25 cellular contexts compared by ENCODE assay signal in genomic region chr16:87343753-87344050, GRCh38. TPM values are rescaled to one million over a fixed set of nuclear protein-coding genes. Genes with fewer than 3 reads are reported as not detected.
A peak's percentile ranks its signal among the peaks of the same experiment; 100 is the strongest.
DNase-seq lines count a peak whose midpoint lies in the region; ATAC-seq and TF ChIP-seq lines count a peak whose summit lies in the region.
"Had no signal": no experiment of that assay in that cellular context is flagged by ENCODE, and none has a peak within 500 bp of the region (broad histone marks: within the 10 kb centered on the region; RNA-seq: fewer than 3 reads in every experiment).

No MANE protein-coding gene starts in this region.

- no peak for TF ChIP-seq POLR2A in body of pancreas (IDR thresholded peaks at IDR 0.05)

- H3K27me3 Mint-ChIP-seq in activated CD4-positive, alpha-beta T cell treated with anti-CD3 and anti-CD28 coated beads, Interleukin-2, amount 10 ng/mL, durations not matched to agents 24 days and 14 days: no peaks in the 10 kb centered on the region
- no peaks in the 10 kb centered on the region for H3K27me3 Mint-ChIP-seq in activated CD4-positive, alpha-beta T cell treated with anti-CD3 and anti-CD28 coated beads for 36 hours
- H3K27me3 Mint-ChIP-seq in CD4-positive, CD25-positive, alpha-beta regulatory T cell: no peaks in the 10 kb centered on the region
- H3K27me3 Mint-ChIP-seq in T-cell: no peaks in the 10 kb centered on the region
- H3K27me3 Mint-ChIP-seq in immature natural killer cell (ENCODE audit: low read depth in 3 of 3): peaks cover 0 to 6% (median 2%) of the 10 kb centered on the region in 3 donors

- no peaks in the 10 kb centered on the region for H3K27me3 ChIP-seq in CD4-positive, CD25-positive, alpha-beta regulatory T cell (ENCODE audit: control insufficient read depth, insufficient read depth, low read length)
- no peaks in the 10 kb centered on the region for H3K27me3 ChIP-seq in body of pancreas
- H3K27me3 ChIP-seq: upper lobe of left lung had no signal

- peak overlapping the region; percentile 45 for H3K4me3 Mint-ChIP-seq in activated CD4-positive, alpha-beta T cell treated with anti-CD3 and anti-CD28 coated beads, Interleukin-2, amount 10 ng/mL, durations not matched to agents 24 days and 14 days
- no peak overlapping the region for H3K4me3 Mint-ChIP-seq in activated CD4-positive, alpha-beta T cell treated with anti-CD3 and anti-CD28 coated beads for 36 hours
- peak overlapping the region in 2 of 4 donors; percentile 21 to 54 for H3K4me3 Mint-ChIP-seq in CD4-positive, CD25-positive, alpha-beta regulatory T cell
- peak overlapping the region in 2 of 3 donors; percentile 22 to 77 for H3K4me3 Mint-ChIP-seq in T-cell
- H3K4me3 Mint-ChIP-seq in immature natural killer cell: peak overlapping the region in 2 of 5 donors; percentile 32 to 40

- ATAC-seq in activated CD4-positive, alpha-beta T cell treated with anti-CD3 and anti-CD28 coated beads for 36 hours: no peak
- no peak for ATAC-seq in CD4-positive, CD25-positive, alpha-beta regulatory T cell (ENCODE audit: low read depth in 2 of 2)
- ATAC-seq in T-cell (replicated peaks in 1 of 4) (no peak), body of pancreas (no peak), GM19328 (IDR thresholded peaks at IDR 0.05; ENCODE audit: unreplicated experiment) (no peak)
- ATAC-seq: PC-3 had no signal

- no peak for DNase-seq in activated CD4-positive, alpha-beta T cell treated with anti-CD3 and anti-CD28 coated beads, Interleukin-2, amount 10 ng/mL, durations not matched to agents 24 days and 14 days
- no peak for DNase-seq in activated CD4-positive, alpha-beta T cell treated with anti-CD3 and anti-CD28 coated beads for 36 hours
- DNase-seq in CD4-positive, CD25-positive, alpha-beta regulatory T cell: no peak
- DNase-seq in T-cell: no peak
- no peak for DNase-seq in immature natural killer cell
- DNase-seq in body of pancreas: no peak
- DNase-seq in DMS79 treated with DMSO at 0.1 percent for 48 hours (lab: John Stamatoyannopoulos, UW): no peak
- DNase-seq: activated naive CD4-positive, alpha-beta T cell; AML-193; central memory CD4-positive, alpha-beta T cell; dermis blood vessel endothelial cell; DMS79; mammary epithelial cell; NCI-H1048; NCI-H1694 treated with DMSO at 0.1 percent for 48 hours; NCI-H2171 treated with DMSO at 0.1 percent for 48 hours; NCI-H524; occipital lobe; PC-3; SHP77; stimulated activated CD4-positive, alpha-beta T cell treated with anti-CD3 and anti-CD28 coated beads, Interleukin-1b, Interleukin-23, amount 100 ng/mL, for 48 hours had no signal

- peaks cover 8% of the 10 kb centered on the region for H3K4me1 ChIP-seq in CD4-positive, CD25-positive, alpha-beta regulatory T cell (ENCODE audit: control insufficient read depth, insufficient read depth, low read length, poor library complexity, severe bottlenecking)
- no peaks in the 10 kb centered on the region for H3K4me1 ChIP-seq in body of pancreas
- H3K4me1 ChIP-seq: HAP-1 had no signal

- no peaks in the 10 kb centered on the region for H3K9me3 ChIP-seq in CD4-positive, CD25-positive, alpha-beta regulatory T cell (ENCODE audit: control insufficient read depth in 2 of 2, low read length in 2 of 2)
- H3K9me3 ChIP-seq in body of pancreas: no peaks in the 10 kb centered on the region
- H3K9me3 ChIP-seq: HAP-1, upper lobe of left lung had no signal

- H3K27ac ChIP-seq in CD4-positive, CD25-positive, alpha-beta regulatory T cell (ENCODE audit: insufficient read depth, low read length, poor library complexity, severe bottlenecking): no peak overlapping the region
- H3K27ac ChIP-seq in body of pancreas: no peak overlapping the region

- no peak for TF ChIP-seq CTCF in body of pancreas (IDR thresholded peaks at IDR 0.05)

- peaks cover 47% of the 10 kb centered on the region for H3K36me3 Mint-ChIP-seq in activated CD4-positive, alpha-beta T cell treated with anti-CD3 and anti-CD28 coated beads, Interleukin-2, amount 10 ng/mL, durations not matched to agents 24 days and 14 days (ENCODE audit: low read depth)
- peaks cover 42% of the 10 kb centered on the region for H3K36me3 Mint-ChIP-seq in activated CD4-positive, alpha-beta T cell treated with anti-CD3 and anti-CD28 coated beads for 36 hours (ENCODE audit: low read depth)
- peaks cover 25% of the 10 kb centered on the region for H3K36me3 Mint-ChIP-seq in CD4-positive, CD25-positive, alpha-beta regulatory T cell
- peaks cover 34% of the 10 kb centered on the region for H3K36me3 Mint-ChIP-seq in T-cell
- H3K36me3 Mint-ChIP-seq in immature natural killer cell: peaks cover 0 to 20% (median 12%) of the 10 kb centered on the region in 3 donors

- H3K4me1 Mint-ChIP-seq in activated CD4-positive, alpha-beta T cell treated with anti-CD3 and anti-CD28 coated beads, Interleukin-2, amount 10 ng/mL, durations not matched to agents 24 days and 14 days: peaks cover 14% of the 10 kb centered on the region
- H3K4me1 Mint-ChIP-seq in activated CD4-positive, alpha-beta T cell treated with anti-CD3 and anti-CD28 coated beads for 36 hours: peaks cover 12% of the 10 kb centered on the region
- H3K4me1 Mint-ChIP-seq in CD4-positive, CD25-positive, alpha-beta regulatory T cell: peaks cover 3 to 30% (median 10%) of the 10 kb centered on the region in 4 donors
- H3K4me1 Mint-ChIP-seq in T-cell (peaks cover 19 to 34% (median 27%) of the 10 kb centered on the region in 3 donors), immature natural killer cell (peaks cover 10 to 11% of the 10 kb centered on the region in 2 donors)

- intact Hi-C loops in activated CD4-positive, alpha-beta T cell treated with anti-CD3 and anti-CD28 coated beads, Interleukin-2, amount 10 ng/mL, durations not matched to agents 24 days and 14 days (cut with micrococcal nuclease): no loop called here
- intact Hi-C loops in activated CD4-positive, alpha-beta T cell treated with anti-CD3 and anti-CD28 coated beads for 36 hours (cut with DNase I, micrococcal nuclease): no loop called here
- intact Hi-C loops in body of pancreas (cut with DNase I): no loop called here

- CTCF ChIA-PET in activated CD4-positive, alpha-beta T cell treated with anti-CD3 and anti-CD28 coated beads for 36 hours (lab: Charles Lee): no interaction called here
- CTCF ChIA-PET in T-cell (lab: Charles Lee): no interaction called here

- H3K4me3 ChIP-seq in CD4-positive, CD25-positive, alpha-beta regulatory T cell (ENCODE audit: low read depth, low read length): no peak overlapping the region
- H3K4me3 ChIP-seq in body of pancreas: no peak overlapping the region
- H3K4me3 ChIP-seq: HAP-1, skin epidermis, upper lobe of left lung had no signal

- POLR2A ChIA-PET in activated CD4-positive, alpha-beta T cell treated with anti-CD3 and anti-CD28 coated beads for 36 hours (lab: Charles Lee): no interaction called here
- POLR2A ChIA-PET in T-cell (lab: Charles Lee): no interaction called here

- 67 to 90% methylated on average over 2 to 10 of the region's 11 CpGs for WGBS in body of pancreas, 2 donors

- H3K36me3 ChIP-seq in CD4-positive, CD25-positive, alpha-beta regulatory T cell (ENCODE audit: control insufficient read depth, insufficient read depth, low read length): peaks cover 44% of the 10 kb centered on the region
- H3K36me3 ChIP-seq in body of pancreas (replicated peaks in 1 of 2; ENCODE audit: insufficient read depth in 1 of 2, low read depth in 2 of 2): peaks cover 11 to 17% of the 10 kb centered on the region in 2 donors

- no peaks in the 10 kb centered on the region for H3K9me3 Mint-ChIP-seq in activated CD4-positive, alpha-beta T cell treated with anti-CD3 and anti-CD28 coated beads, Interleukin-2, amount 10 ng/mL, durations not matched to agents 24 days and 14 days
- no peaks in the 10 kb centered on the region for H3K9me3 Mint-ChIP-seq in activated CD4-positive, alpha-beta T cell treated with anti-CD3 and anti-CD28 coated beads for 36 hours (ENCODE audit: low read depth)
- H3K9me3 Mint-ChIP-seq in CD4-positive, CD25-positive, alpha-beta regulatory T cell: no peaks in the 10 kb centered on the region
- H3K9me3 Mint-ChIP-seq in T-cell (no peaks in the 10 kb centered on the region), immature natural killer cell (no peaks in the 10 kb centered on the region)

- no peak overlapping the region for H3K27ac Mint-ChIP-seq in activated CD4-positive, alpha-beta T cell treated with anti-CD3 and anti-CD28 coated beads, Interleukin-2, amount 10 ng/mL, durations not matched to agents 24 days and 14 days
- H3K27ac Mint-ChIP-seq in activated CD4-positive, alpha-beta T cell treated with anti-CD3 and anti-CD28 coated beads for 36 hours: no peak overlapping the region
- peak overlapping the region in 2 of 3 donors; percentile 49 to 76 for H3K27ac Mint-ChIP-seq in CD4-positive, CD25-positive, alpha-beta regulatory T cell
- peak overlapping the region; percentile 64 to 76 for H3K27ac Mint-ChIP-seq in T-cell
- peak overlapping the region in 4 of 6 donors; percentile 20 to 65 (median 42) for H3K27ac Mint-ChIP-seq in immature natural killer cell

RNA-seq across cellular contexts. Expression of gene C16orf95, which starts 26.5 kb away (rescaled TPM):
- total RNA-seq in activated CD4-positive, alpha-beta T cell treated with anti-CD3 and anti-CD28 coated beads, Interleukin-2, amount 10 ng/mL, durations not matched to agents 24 days and 14 days: 10.9 and 11.1 TPM in 2 replicates
- total RNA-seq in activated CD4-positive, alpha-beta T cell treated with anti-CD3 and anti-CD28 coated beads for 36 hours: 10 to 100 TPM in 1 of 2 experiments, 1 to 10 TPM in 1; 5.6 to 12.8 TPM
- 2.1 TPM for total RNA-seq in CD4-positive, CD25-positive, alpha-beta regulatory T cell
- 1 to 10 TPM; 2.7 to 8.8 (median 3.5) TPM for polyA plus RNA-seq in CD4-positive, CD25-positive, alpha-beta regulatory T cell
- total RNA-seq in T-cell (1 to 10 TPM in 4 of 5 donors, under 1 TPM in 1; 0.98 to 3.1 (median 2.6) TPM), body of pancreas (1 to 10 TPM; 1.3 to 2.0 TPM)
- 1 to 10 TPM; 3.2 to 7.7 (median 4.4) TPM for polyA plus RNA-seq in immature natural killer cell

RNA-seq across cellular contexts. Expression of gene FBXO31, which starts 39.9 kb away (rescaled TPM):
- 37.1 and 38.9 TPM in 2 replicates for total RNA-seq in activated CD4-positive, alpha-beta T cell treated with anti-CD3 and anti-CD28 coated beads, Interleukin-2, amount 10 ng/mL, durations not matched to agents 24 days and 14 days
- total RNA-seq in activated CD4-positive, alpha-beta T cell treated with anti-CD3 and anti-CD28 coated beads for 36 hours: 10 to 100 TPM; 26.8 to 33.0 TPM
- 35.5 TPM for total RNA-seq in CD4-positive, CD25-positive, alpha-beta regulatory T cell
- 10 to 100 TPM; 18.8 to 29.2 (median 26.4) TPM for polyA plus RNA-seq in CD4-positive, CD25-positive, alpha-beta regulatory T cell
- 10 to 100 TPM; 34.7 to 67.2 (median 55.6) TPM for total RNA-seq in T-cell
- 10 to 100 TPM; 13.0 to 24.8 (median 14.9) TPM for polyA plus RNA-seq in immature natural killer cell
- 10 to 100 TPM; 35.5 to 46.8 TPM for total RNA-seq in body of pancreas

RNA-seq across cellular contexts. Expression of gene MAP1LC3B, which starts 48.4 kb away (rescaled TPM):
- total RNA-seq in activated CD4-positive, alpha-beta T cell treated with anti-CD3 and anti-CD28 coated beads, Interleukin-2, amount 10 ng/mL, durations not matched to agents 24 days and 14 days: 37.6 and 38.3 TPM in 2 replicates
- 10 to 100 TPM; 49.7 to 62.1 TPM for total RNA-seq in activated CD4-positive, alpha-beta T cell treated with anti-CD3 and anti-CD28 coated beads for 36 hours
- total RNA-seq in CD4-positive, CD25-positive, alpha-beta regulatory T cell: 83.2 TPM
- polyA plus RNA-seq in CD4-positive, CD25-positive, alpha-beta regulatory T cell: 100 to 1,000 TPM; 123 to 158 (median 140) TPM
- total RNA-seq in T-cell: 10 to 100 TPM; 51.3 to 90.4 (median 53.3) TPM
- 100 to 1,000 TPM; 175 to 297 (median 190) TPM for polyA plus RNA-seq in immature natural killer cell
- 10 to 100 TPM; 18.5 to 22.8 TPM for total RNA-seq in body of pancreas

Comparison
In these comparisons a context has a peak if more than half of its experiments do, and no peak if none do; other contexts are left out.
1. H3K27ac Mint-ChIP-seq: peak in CD4-positive, CD25-positive, alpha-beta regulatory T cell (2 of 3), T-cell (2 of 2) and immature natural killer cell (4 of 6); none in activated CD4-positive, alpha-beta T cell treated with anti-CD3 and anti-CD28 coated beads, Interleukin-2, amount 10 ng/mL, durations not matched to agents 24 days and 14 days (single experiment) and activated CD4-positive, alpha-beta T cell treated with anti-CD3 and anti-CD28 coated beads for 36 hours (single experiment).